In genomic region chr14:59009967-59010366, GRCh38 we compare ENCODE assay signal across 1 cellular context.
TF ChIP-seq lines count a peak whose summit lies in the region.

No MANE protein-coding gene starts in this region.

TF ChIP-seq in HepG2, 621 proteins besides CTCF, POLR2A, EP300 and RAD21 (continued from another document and continues in another):
- TF ChIP-seq ARID4A (CRISPR knock-in tag; IDR thresholded peaks at IDR 0.05; ENCODE audit: borderline replicate concordance) (no peak; the same call in 1 of the 2 replicates), PPARG (CRISPR knock-in tag; conservative IDR thresholded peaks at IDR 0.05) (no peak), TMF1 (CRISPR knock-in tag; IDR thresholded peaks at IDR 0.05; ENCODE audit: low read depth) (no peak), ZNF609 (CRISPR knock-in tag; IDR thresholded peaks at IDR 0.05; ENCODE audit: borderline replicate concordance) (peak; percentile 47; the same call in 1 of the 2 replicates), MEF2D (CRISPR knock-in tag; IDR thresholded peaks at IDR 0.05) (no peak), HIC2 (CRISPR knock-in tag; IDR thresholded peaks at IDR 0.05; ENCODE audit: low read depth) (no peak), KLF13 (CRISPR knock-in tag; IDR thresholded peaks at IDR 0.05) (no peak), ZNF318 (CRISPR knock-in tag; IDR thresholded peaks at IDR 0.05) (no peak), MTF2 (CRISPR knock-in tag; IDR thresholded peaks at IDR 0.05; ENCODE audit: borderline replicate concordance) (no peak), SNRNP70 (IDR thresholded peaks at IDR 0.05; ENCODE audit: low read depth, low read length) (no peak), MXD3 (CRISPR knock-in tag; IDR thresholded peaks at IDR 0.05) (no peak), FUBP1 (CRISPR knock-in tag; IDR thresholded peaks at IDR 0.05; ENCODE audit: borderline replicate concordance) (no peak), ELK4 (CRISPR knock-in tag; IDR thresholded peaks at IDR 0.05; ENCODE audit: borderline replicate concordance) (no peak), HNRNPH1 (optimal IDR thresholded peaks at IDR 0.05; ENCODE audit: low read depth, low read length) (no peak), ZNF512B (CRISPR knock-in tag; IDR thresholded peaks at IDR 0.05; ENCODE audit: borderline replicate concordance) (no peak), UBTF (CRISPR knock-in tag; IDR thresholded peaks at IDR 0.05) (0 out of 2 replicates have a peak, but pooled peaks have one; percentile 29), CHCHD3 (CRISPR knock-in tag; IDR thresholded peaks at IDR 0.05) (no peak), PRPF4 (IDR thresholded peaks at IDR 0.05; ENCODE audit: low read depth, low read length, poor library complexity, severe bottlenecking) (no peak)
